31 cellular contexts compared by ENCODE assay signal in the genomic region with DNA sequence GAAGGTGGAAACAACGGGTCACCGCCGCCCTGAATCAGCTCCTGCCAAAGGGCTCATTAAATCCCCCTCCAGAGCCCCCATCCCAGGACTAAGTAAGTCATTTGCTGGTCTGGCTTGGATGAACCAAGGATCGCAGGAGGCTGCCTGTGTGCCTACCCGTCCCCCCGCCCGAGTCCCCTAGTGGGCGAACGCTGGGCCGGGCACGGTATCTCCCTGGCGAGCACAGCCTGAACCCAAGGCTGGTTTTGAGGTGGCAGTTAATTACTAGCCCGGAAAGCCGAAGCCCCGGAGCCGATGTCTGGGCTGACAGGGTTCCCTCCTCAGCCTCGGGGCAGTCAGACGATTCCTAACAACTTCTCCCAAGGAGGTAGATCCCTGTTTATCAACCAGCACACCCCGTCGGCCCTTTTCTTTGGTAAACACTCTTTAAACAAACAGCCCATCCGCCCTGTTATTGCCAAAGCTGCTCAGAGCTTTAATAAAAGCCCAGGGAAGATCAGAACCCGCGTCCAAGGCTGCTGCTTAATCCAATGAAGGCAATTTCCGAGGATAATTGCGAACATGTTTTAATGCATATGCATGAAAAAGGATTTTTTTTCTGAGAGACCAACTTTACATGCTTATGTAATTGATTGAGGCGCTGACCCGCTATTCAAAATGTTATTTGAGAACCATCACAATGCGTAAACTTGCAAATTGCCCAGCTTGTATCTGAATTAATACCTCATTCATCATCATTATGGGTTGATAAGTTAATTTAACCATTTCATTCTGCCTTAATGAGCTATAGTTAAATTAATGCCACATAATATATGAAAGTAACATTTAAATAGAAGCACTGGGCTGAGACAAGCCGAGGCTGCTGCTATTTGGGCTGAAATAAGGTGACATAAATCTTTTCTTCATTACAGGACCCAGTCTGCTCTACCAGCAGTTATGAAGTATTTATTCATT. TPM values are rescaled to one million over a fixed set of nuclear protein-coding genes. Genes with fewer than 3 reads are reported as not detected.
A peak's percentile ranks its signal among the peaks of the same experiment; 100 is the strongest.
DNase-seq lines count a peak whose midpoint lies in the region; ATAC-seq, FAIRE-seq and TF ChIP-seq lines count a peak whose summit lies in the region.
"Had no signal": no experiment of that assay in that cellular context is flagged by ENCODE, and none has a peak within 500 bp of the region (broad histone marks: within the 10 kb centered on the region; RNA-seq: fewer than 3 reads in every experiment).

No MANE protein-coding gene starts in this region.

- H3K79me2 ChIP-seq in HepG2 (ENCODE audit: insufficient read depth, low read length) = no peaks in the 10 kb centered on the region

- H3K4me1 ChIP-seq in HepG2 (ENCODE audit: insufficient read depth, low read length) = no peaks in the 10 kb centered on the region
- H3K4me1 ChIP-seq: BLaER1 treated with 17β-estradiol and CSF1 and Interleukin-3, amounts not matched to agents 10 nM and 100 nM; Caco-2; sigmoid colon had no signal

- H3K4me3 Mint-ChIP-seq in activated CD4-positive, alpha-beta T cell treated with anti-CD3 and anti-CD28 coated beads for 36 hours = no peak overlapping the region
- H3K4me3 Mint-ChIP-seq: activated naive CD8-positive, alpha-beta T cell treated with anti-CD3 and anti-CD28 coated beads for 36 hours; central memory CD8-positive, alpha-beta T cell; mesothelial cell of epicardium; natural killer cell; T-helper 2 cell treated with Interferon-gamma antibody and Interleukin-4, amounts not matched to agents 5 μg/mL and 100 μg/mL, for 36 hours had no signal

- no peak for TF ChIP-seq RAD21 in HepG2 (CRISPR knock-in tag; IDR thresholded peaks at IDR 0.05)

- H3K36me3 Mint-ChIP-seq in activated CD4-positive, alpha-beta T cell treated with anti-CD3 and anti-CD28 coated beads for 36 hours (ENCODE audit: low read depth) = no peaks in the 10 kb centered on the region
- H3K36me3 Mint-ChIP-seq: activated naive CD8-positive, alpha-beta T cell treated with anti-CD3 and anti-CD28 coated beads for 36 hours; mesothelial cell of epicardium had no signal

- FAIRE-seq in HepG2 (lab: Jason Lieb, UNC) = no peak

- ATAC-seq in HepG2 = peak; percentile 29; the same call in 2 of the 3 replicates
- ATAC-seq in activated CD4-positive, alpha-beta T cell treated with anti-CD3 and anti-CD28 coated beads for 36 hours = no peak
- ATAC-seq: heart right ventricle, natural killer cell, SK-N-SH treated with all-trans-retinoic acid at 6 μM for 48 hours had no signal

- H3K9me3 Mint-ChIP-seq in activated CD4-positive, alpha-beta T cell treated with anti-CD3 and anti-CD28 coated beads for 36 hours (ENCODE audit: low read depth) = peaks cover 9% of the 10 kb centered on the region
- H3K9me3 Mint-ChIP-seq: activated T-helper 2 cell treated with anti-CD3 and anti-CD28 coated beads, Interferon-gamma antibody, Interleukin-2, Interleukin-4, amounts not matched to agents 10 μg/mL and 5 μg/mL and 100 μg/mL, durations not matched to agents 14 hours and 24 hours and 36 hours; mesothelial cell of epicardium; T-helper 2 cell treated with Interferon-gamma antibody and Interleukin-4, amounts not matched to agents 5 μg/mL and 100 μg/mL, for 36 hours had no signal

- no peak overlapping the region for H3K27ac Mint-ChIP-seq in activated CD4-positive, alpha-beta T cell treated with anti-CD3 and anti-CD28 coated beads for 36 hours
- H3K27ac Mint-ChIP-seq: activated naive CD8-positive, alpha-beta T cell treated with anti-CD3 and anti-CD28 coated beads for 36 hours; activated T-helper 2 cell treated with anti-CD3 and anti-CD28 coated beads, Interferon-gamma antibody, Interleukin-2, Interleukin-4, amounts not matched to agents 10 μg/mL and 5 μg/mL and 100 μg/mL, durations not matched to agents 14 hours and 24 hours and 36 hours; mesothelial cell of epicardium; natural killer cell; T-helper 2 cell treated with Interferon-gamma antibody and Interleukin-4, amounts not matched to agents 5 μg/mL and 100 μg/mL, for 36 hours had no signal

- no peak overlapping the region for H3K27ac ChIP-seq in HepG2 (ENCODE audit: extremely low read length, insufficient read depth, low read length)
- H3K27ac ChIP-seq: BLaER1 treated with 17β-estradiol and CSF1 and Interleukin-3, amounts not matched to agents 10 nM and 100 nM; dorsolateral prefrontal cortex; GM23248; heart right ventricle; left ventricle myocardium inferior; RWPE1; sigmoid colon; WERI-Rb-1 had no signal

- TF ChIP-seq EP300 in HepG2 (IDR thresholded peaks at IDR 0.05; ENCODE audit: low read depth in 2 of 2, low read length in 2 of 2) (no peak), HepG2 (CRISPR knock-in tag; IDR thresholded peaks at IDR 0.05; ENCODE audit: borderline replicate concordance) (no peak)

- TF ChIP-seq CTCF in HepG2 (CRISPR knock-in tag; IDR thresholded peaks at IDR 0.05) = no peak

- peaks cover 5% of the 10 kb centered on the region for H3K4me1 Mint-ChIP-seq in activated CD4-positive, alpha-beta T cell treated with anti-CD3 and anti-CD28 coated beads for 36 hours

- peaks cover 75% of the 10 kb centered on the region for H3K27me3 Mint-ChIP-seq in activated CD4-positive, alpha-beta T cell treated with anti-CD3 and anti-CD28 coated beads for 36 hours

- 23% methylated on average over 16 of the region's 29 CpGs for WGBS in HepG2 (ENCODE audit: low lambda C conversion rate)

- H3K4me3 ChIP-seq in H7 (ENCODE audit: insufficient read depth, low read depth, low read length) (no peak overlapping the region), HepG2 (replicated peaks in 1 of 3; ENCODE audit: insufficient read depth in 1 of 3, low read depth in 2 of 3, low read length in 3 of 3) (no peak overlapping the region; a peak in 1 of 6 replicates)
- H3K4me3 ChIP-seq: BLaER1 treated with 17β-estradiol and CSF1 and Interleukin-3, amounts not matched to agents 10 nM and 100 nM; dorsolateral prefrontal cortex; GM23248; heart right ventricle; left ventricle myocardium inferior; sigmoid colon had no signal

- H3K9me3 ChIP-seq in HepG2 (ENCODE audit: low read length) = no peaks in the 10 kb centered on the region
- H3K9me3 ChIP-seq: Caco-2, left ventricle myocardium inferior, sigmoid colon had no signal

- peak; percentile 50 for DNase-seq in H7
- DNase-seq in NCI-H82 (lab: John Stamatoyannopoulos, UW) = peak; percentile 83
- no peak for DNase-seq in HepG2 (ENCODE audit: low spot score)
- DNase-seq in medulla oblongata (ENCODE audit: extremely low spot score) = no peak
- no peak for DNase-seq in activated effector memory CD4-positive, alpha-beta T cell treated with anti-CD3 and anti-CD28 coated beads, Interleukin-2, amount 50 U/mL, for 16 hours
- no peak for DNase-seq in activated CD4-positive, alpha-beta T cell treated with anti-CD3 and anti-CD28 coated beads for 36 hours
- DNase-seq: activated CD8-positive, alpha-beta memory T cell treated with anti-CD3 and anti-CD28 coated beads, Interleukin-2, amount 50 U/mL, for 4 hours; activated naive CD8-positive, alpha-beta T cell treated with anti-CD3 and anti-CD28 coated beads for 36 hours; Caco-2; dorsolateral prefrontal cortex; GM23248; heart right ventricle; left ventricle myocardium inferior; natural killer cell; NCI-H1092 treated with DMSO at 0.1 percent for 48 hours; sigmoid colon; stimulated activated CD4-positive, alpha-beta T cell treated with anti-CD3 and anti-CD28 coated beads, Interleukin-15, amount 100 ng/mL, for 24 hours; stimulated activated CD8-positive, alpha-beta memory T cell treated with anti-CD3 and anti-CD28 coated beads, Interleukin-4, amount 100 ng/mL, for 48 hours; WERI-Rb-1 had no signal

- no peak overlapping the region for H2AFZ ChIP-seq in HepG2 (ENCODE audit: low read length)
- H2AFZ ChIP-seq: GM23248 had no signal

- no peaks in the 10 kb centered on the region for H4K20me1 ChIP-seq in HepG2 (ENCODE audit: insufficient read depth, low read length)

- CTCF ChIA-PET in HepG2 (lab: Yijun Ruan, JAX; ENCODE audit: low intra/inter-chr PET ratio, low total read pairs) = no interaction called here
- CTCF ChIA-PET in activated CD4-positive, alpha-beta T cell treated with anti-CD3 and anti-CD28 coated beads for 36 hours (lab: Charles Lee) = interaction anchor here (0.8 to 1.6 kb wide), 3 partner anchors 23 to 59 kb away, joined by 4 read pairs; no protein-coding TSS in a partner anchor

- TF ChIP-seq POLR2A in HepG2 (IDR thresholded peaks at IDR 0.05; ENCODE audit: insufficient read depth in 1 of 2, low read depth in 2 of 2, low read length in 2 of 2) = no peak

- H3K27me3 ChIP-seq in H7 (ENCODE audit: control insufficient read depth, insufficient read depth, low read length) (peaks cover 100% of the 10 kb centered on the region), HepG2 (ENCODE audit: control insufficient read depth in 1 of 2, insufficient read depth in 2 of 2, low read length in 2 of 2) (peaks cover 13 to 91% of the 10 kb centered on the region in 2 experiments)

- in situ Hi-C loops in HepG2 (cut with HindIII; ENCODE audit: extremely low pct_ligation_motif_present, low pct_unique_long_range_greater_than_20kb) = no loop called here

- POLR2A ChIA-PET in HepG2 (lab: Yijun Ruan, JAX) = no interaction called here
- POLR2A ChIA-PET in activated CD4-positive, alpha-beta T cell treated with anti-CD3 and anti-CD28 coated beads for 36 hours (lab: Charles Lee) = interaction anchor here (0.6 kb wide), 1 partner anchor 49 kb away, joined by 3 read pairs; a partner anchor contains a TSS

- H3K9ac ChIP-seq in HepG2 (ENCODE audit: insufficient read depth, low read depth, low read length) = no peak overlapping the region
- H3K9ac ChIP-seq: BLaER1 treated with 17β-estradiol and CSF1 and Interleukin-3, amounts not matched to agents 10 nM and 100 nM; GM23248 had no signal

- no peak overlapping the region for H3K4me2 ChIP-seq in HepG2 (ENCODE audit: low read depth, low read length)
- H3K4me2 ChIP-seq: BLaER1 treated with 17β-estradiol and CSF1 and Interleukin-3, amounts not matched to agents 10 nM and 100 nM had no signal

- H3K36me3 ChIP-seq in H7 (replicated peaks; ENCODE audit: control insufficient read depth, insufficient read depth, low read length) (no peaks in the 10 kb centered on the region), HepG2 (replicated peaks in 1 of 2; ENCODE audit: control insufficient read depth in 1 of 2, insufficient read depth in 2 of 2, low read length in 2 of 2) (no peaks in the 10 kb centered on the region)
- H3K36me3 ChIP-seq: BLaER1 treated with 17β-estradiol and CSF1 and Interleukin-3, amounts not matched to agents 10 nM and 100 nM; heart right ventricle; left ventricle myocardium inferior; sigmoid colon; WERI-Rb-1 had no signal

- intact Hi-C loops in HepG2 (cut with micrococcal nuclease; ENCODE audit: unreplicated experiment) = no loop called here
- intact Hi-C loops in activated CD4-positive, alpha-beta T cell treated with anti-CD3 and anti-CD28 coated beads for 36 hours (cut with DNase I, micrococcal nuclease) = no loop called here

- no TSS peak for BruUV-seq in HepG2 (replicated peaks; lab: Mats Ljungman, UMichigan)

RNA-seq across cellular contexts. Expression of a gene that starts 10.5 kb away (rescaled TPM):
- total RNA-seq in H7 (2014; rRNA removed; shearing (Covaris generic)) = not detected in 2 replicates
- total RNA-seq in HepG2 (2016; rRNA removed; fragmentation: Illumina TruSeq; extraction: Trizol) = not detected in 2 replicates
- total RNA-seq in HepG2 (2016; cell fraction: cytosol; rRNA removed; fragmentation: Illumina TruSeq; extraction: Trizol; ENCODE audit: low read depth) = not detected in 2 replicates
- total RNA-seq in HepG2 (2016; cell fraction: insoluble cytoplasmic fraction; rRNA removed; fragmentation: Illumina TruSeq; extraction: Trizol) = not detected in 2 replicates
- not detected in 2 replicates for total RNA-seq in HepG2 (2016; cell fraction: membrane; rRNA removed; fragmentation: Illumina TruSeq; extraction: Trizol)
- not detected in 2 replicates for total RNA-seq in HepG2 (2016; cell fraction: nucleus; rRNA removed; fragmentation: Illumina TruSeq; extraction: Trizol)
- not detected in 2 replicates for polyA plus RNA-seq in HepG2 (2011; rRNA removed)
- not detected in 2 replicates for polyA plus RNA-seq in HepG2 (2011; cell fraction: cytosol; rRNA removed)
- polyA plus RNA-seq in HepG2 (2011; cell fraction: nucleus; rRNA removed) = not detected in 2 replicates
- polyA plus RNA-seq in HepG2 (2012) = not detected in 2 replicates
- not detected in 2 replicates for polyA plus RNA-seq in HepG2 (2016; cell fraction: cytosol; fragmentation: Illumina TruSeq; extraction: Trizol; ENCODE audit: low read depth)
- not detected in 2 replicates for polyA plus RNA-seq in HepG2 (2016; cell fraction: insoluble cytoplasmic fraction; fragmentation: Illumina TruSeq; extraction: Trizol; ENCODE audit: low read depth)
- not detected in 2 replicates for polyA plus RNA-seq in HepG2 (2016; cell fraction: membrane; fragmentation: Illumina TruSeq; extraction: Trizol; ENCODE audit: low read depth)
- polyA plus RNA-seq in HepG2 (2016; cell fraction: nucleus; fragmentation: Illumina TruSeq; extraction: Trizol; ENCODE audit: insufficient read depth, low read depth) = not detected in 2 replicates
- not detected in 2 replicates for polyA minus RNA-seq in HepG2 (2011; rRNA and poly(A)+ RNA removed; ENCODE audit: low replicate concordance)
- polyA minus RNA-seq in HepG2 (2011; cell fraction: cytosol; rRNA and poly(A)+ RNA removed) = not detected in 2 replicates
- polyA minus RNA-seq in HepG2 (2011; cell fraction: nucleus; rRNA and poly(A)+ RNA removed) = not detected in 2 replicates
- total RNA-seq in activated CD4-positive, alpha-beta T cell treated with anti-CD3 and anti-CD28 coated beads for 36 hours = not detected
- total RNA-seq: activated naive CD8-positive, alpha-beta T cell treated with anti-CD3 and anti-CD28 coated beads for 36 hours; activated T-helper 2 cell treated with anti-CD3 and anti-CD28 coated beads, Interferon-gamma antibody, Interleukin-2, Interleukin-4, amounts not matched to agents 10 μg/mL and 5 μg/mL and 100 μg/mL, durations not matched to agents 14 hours and 24 hours and 36 hours; Caco-2; epithelial cell of proximal tubule; fibroblast of villous mesenchyme; GM23248; heart right ventricle; left ventricle myocardium inferior; mesothelial cell of epicardium; natural killer cell; NCI-H460; ureter had no signal
- polyA plus RNA-seq: GM23248, heart right ventricle had no signal

RNA-seq across cellular contexts. Expression of a gene that starts 19.3 kb away (rescaled TPM):
- 0.07 TPM in 1 of 2 replicates, not detected in the other for total RNA-seq in H7 (2014; rRNA removed; shearing (Covaris generic))
- not detected in 2 replicates for total RNA-seq in HepG2 (2016; rRNA removed; fragmentation: Illumina TruSeq; extraction: Trizol)
- not detected in 2 replicates for total RNA-seq in HepG2 (2016; cell fraction: cytosol; rRNA removed; fragmentation: Illumina TruSeq; extraction: Trizol; ENCODE audit: low read depth)
- total RNA-seq in HepG2 (2016; cell fraction: insoluble cytoplasmic fraction; rRNA removed; fragmentation: Illumina TruSeq; extraction: Trizol) = not detected in 2 replicates
- total RNA-seq in HepG2 (2016; cell fraction: membrane; rRNA removed; fragmentation: Illumina TruSeq; extraction: Trizol) = not detected in 2 replicates
- not detected in 2 replicates for total RNA-seq in HepG2 (2016; cell fraction: nucleus; rRNA removed; fragmentation: Illumina TruSeq; extraction: Trizol)
- polyA plus RNA-seq in HepG2 (2011; rRNA removed) = not detected in 2 replicates
- polyA plus RNA-seq in HepG2 (2011; cell fraction: cytosol; rRNA removed) = not detected in 2 replicates
- polyA plus RNA-seq in HepG2 (2011; cell fraction: nucleus; rRNA removed) = not detected in 2 replicates
- not detected in 2 replicates for polyA plus RNA-seq in HepG2 (2012)
- polyA plus RNA-seq in HepG2 (2016; cell fraction: cytosol; fragmentation: Illumina TruSeq; extraction: Trizol; ENCODE audit: low read depth) = not detected in 2 replicates
- not detected in 2 replicates for polyA plus RNA-seq in HepG2 (2016; cell fraction: insoluble cytoplasmic fraction; fragmentation: Illumina TruSeq; extraction: Trizol; ENCODE audit: low read depth)
- not detected in 2 replicates for polyA plus RNA-seq in HepG2 (2016; cell fraction: membrane; fragmentation: Illumina TruSeq; extraction: Trizol; ENCODE audit: low read depth)
- not detected in 2 replicates for polyA plus RNA-seq in HepG2 (2016; cell fraction: nucleus; fragmentation: Illumina TruSeq; extraction: Trizol; ENCODE audit: insufficient read depth, low read depth)
- not detected in 2 replicates for polyA minus RNA-seq in HepG2 (2011; rRNA and poly(A)+ RNA removed; ENCODE audit: low replicate concordance)
- polyA minus RNA-seq in HepG2 (2011; cell fraction: cytosol; rRNA and poly(A)+ RNA removed) = not detected in 2 replicates
- not detected in 2 replicates for polyA minus RNA-seq in HepG2 (2011; cell fraction: nucleus; rRNA and poly(A)+ RNA removed)
- total RNA-seq in activated CD4-positive, alpha-beta T cell treated with anti-CD3 and anti-CD28 coated beads for 36 hours = not detected
- total RNA-seq: activated naive CD8-positive, alpha-beta T cell treated with anti-CD3 and anti-CD28 coated beads for 36 hours; activated T-helper 2 cell treated with anti-CD3 and anti-CD28 coated beads, Interferon-gamma antibody, Interleukin-2, Interleukin-4, amounts not matched to agents 10 μg/mL and 5 μg/mL and 100 μg/mL, durations not matched to agents 14 hours and 24 hours and 36 hours; Caco-2; dorsolateral prefrontal cortex; epithelial cell of proximal tubule; heart right ventricle; left ventricle myocardium inferior; natural killer cell; ureter had no signal
- polyA plus RNA-seq: heart right ventricle had no signal

RNA-seq across cellular contexts. Expression of a gene that starts 26.4 kb away (rescaled TPM):
- not detected in 2 replicates for total RNA-seq in H7 (2014; rRNA removed; shearing (Covaris generic))
- not detected in 2 replicates for total RNA-seq in HepG2 (2016; rRNA removed; fragmentation: Illumina TruSeq; extraction: Trizol)
- total RNA-seq in HepG2 (2016; cell fraction: cytosol; rRNA removed; fragmentation: Illumina TruSeq; extraction: Trizol; ENCODE audit: low read depth) = not detected in 2 replicates
- total RNA-seq in HepG2 (2016; cell fraction: insoluble cytoplasmic fraction; rRNA removed; fragmentation: Illumina TruSeq; extraction: Trizol) = not detected in 2 replicates
- not detected in 2 replicates for total RNA-seq in HepG2 (2016; cell fraction: membrane; rRNA removed; fragmentation: Illumina TruSeq; extraction: Trizol)
- total RNA-seq in HepG2 (2016; cell fraction: nucleus; rRNA removed; fragmentation: Illumina TruSeq; extraction: Trizol) = not detected in 2 replicates
- not detected in 2 replicates for polyA plus RNA-seq in HepG2 (2011; rRNA removed)
- polyA plus RNA-seq in HepG2 (2011; cell fraction: cytosol; rRNA removed) = not detected in 2 replicates
- polyA plus RNA-seq in HepG2 (2011; cell fraction: nucleus; rRNA removed) = not detected in 2 replicates
- polyA plus RNA-seq in HepG2 (2012) = not detected in 2 replicates
- polyA plus RNA-seq in HepG2 (2016; cell fraction: cytosol; fragmentation: Illumina TruSeq; extraction: Trizol; ENCODE audit: low read depth) = not detected in 2 replicates
- polyA plus RNA-seq in HepG2 (2016; cell fraction: insoluble cytoplasmic fraction; fragmentation: Illumina TruSeq; extraction: Trizol; ENCODE audit: low read depth) = not detected in 2 replicates
- not detected in 2 replicates for polyA plus RNA-seq in HepG2 (2016; cell fraction: membrane; fragmentation: Illumina TruSeq; extraction: Trizol; ENCODE audit: low read depth)
- polyA plus RNA-seq in HepG2 (2016; cell fraction: nucleus; fragmentation: Illumina TruSeq; extraction: Trizol; ENCODE audit: insufficient read depth, low read depth) = not detected in 2 replicates
- not detected in 2 replicates for polyA minus RNA-seq in HepG2 (2011; rRNA and poly(A)+ RNA removed; ENCODE audit: low replicate concordance)
- not detected in 2 replicates for polyA minus RNA-seq in HepG2 (2011; cell fraction: cytosol; rRNA and poly(A)+ RNA removed)
- not detected in 2 replicates for polyA minus RNA-seq in HepG2 (2011; cell fraction: nucleus; rRNA and poly(A)+ RNA removed)
- total RNA-seq in activated CD4-positive, alpha-beta T cell treated with anti-CD3 and anti-CD28 coated beads for 36 hours = not detected
- total RNA-seq: activated naive CD8-positive, alpha-beta T cell treated with anti-CD3 and anti-CD28 coated beads for 36 hours; activated T-helper 2 cell treated with anti-CD3 and anti-CD28 coated beads, Interferon-gamma antibody, Interleukin-2, Interleukin-4, amounts not matched to agents 10 μg/mL and 5 μg/mL and 100 μg/mL, durations not matched to agents 14 hours and 24 hours and 36 hours; Caco-2; dorsolateral prefrontal cortex; epithelial cell of proximal tubule; fibroblast of villous mesenchyme; heart right ventricle; left ventricle myocardium inferior; natural killer cell; subcutaneous adipose tissue; ureter had no signal
- polyA plus RNA-seq: heart right ventricle had no signal

RNA-seq across cellular contexts. Expression of a gene that starts 33.9 kb away (rescaled TPM):
- total RNA-seq in H7 (2014; rRNA removed; shearing (Covaris generic)) = 0.22 TPM in 1 of 2 replicates, not detected in the other
- total RNA-seq in HepG2 (2016; rRNA removed; fragmentation: Illumina TruSeq; extraction: Trizol) = not detected in 2 replicates
- not detected in 2 replicates for total RNA-seq in HepG2 (2016; cell fraction: cytosol; rRNA removed; fragmentation: Illumina TruSeq; extraction: Trizol; ENCODE audit: low read depth)
- not detected in 2 replicates for total RNA-seq in HepG2 (2016; cell fraction: insoluble cytoplasmic fraction; rRNA removed; fragmentation: Illumina TruSeq; extraction: Trizol)
- not detected in 2 replicates for total RNA-seq in HepG2 (2016; cell fraction: membrane; rRNA removed; fragmentation: Illumina TruSeq; extraction: Trizol)
- not detected in 2 replicates for total RNA-seq in HepG2 (2016; cell fraction: nucleus; rRNA removed; fragmentation: Illumina TruSeq; extraction: Trizol)
- polyA plus RNA-seq in HepG2 (2011; rRNA removed) = not detected in 2 replicates
- polyA plus RNA-seq in HepG2 (2011; cell fraction: cytosol; rRNA removed) = not detected in 2 replicates
- not detected in 2 replicates for polyA plus RNA-seq in HepG2 (2011; cell fraction: nucleus; rRNA removed)
- polyA plus RNA-seq in HepG2 (2012) = not detected in 2 replicates
- not detected in 2 replicates for polyA plus RNA-seq in HepG2 (2016; cell fraction: cytosol; fragmentation: Illumina TruSeq; extraction: Trizol; ENCODE audit: low read depth)
- polyA plus RNA-seq in HepG2 (2016; cell fraction: insoluble cytoplasmic fraction; fragmentation: Illumina TruSeq; extraction: Trizol; ENCODE audit: low read depth) = not detected in 2 replicates
- polyA plus RNA-seq in HepG2 (2016; cell fraction: membrane; fragmentation: Illumina TruSeq; extraction: Trizol; ENCODE audit: low read depth) = not detected in 2 replicates
- not detected in 2 replicates for polyA plus RNA-seq in HepG2 (2016; cell fraction: nucleus; fragmentation: Illumina TruSeq; extraction: Trizol; ENCODE audit: insufficient read depth, low read depth)
- polyA minus RNA-seq in HepG2 (2011; rRNA and poly(A)+ RNA removed; ENCODE audit: low replicate concordance) = 0.72 TPM in 1 of 2 replicates, not detected in the other
- not detected in 2 replicates for polyA minus RNA-seq in HepG2 (2011; cell fraction: cytosol; rRNA and poly(A)+ RNA removed)
- not detected in 2 replicates for polyA minus RNA-seq in HepG2 (2011; cell fraction: nucleus; rRNA and poly(A)+ RNA removed)
- not detected for total RNA-seq in activated CD4-positive, alpha-beta T cell treated with anti-CD3 and anti-CD28 coated beads for 36 hours
- total RNA-seq: activated naive CD8-positive, alpha-beta T cell treated with anti-CD3 and anti-CD28 coated beads for 36 hours; activated T-helper 2 cell treated with anti-CD3 and anti-CD28 coated beads, Interferon-gamma antibody, Interleukin-2, Interleukin-4, amounts not matched to agents 10 μg/mL and 5 μg/mL and 100 μg/mL, durations not matched to agents 14 hours and 24 hours and 36 hours; Caco-2; dorsolateral prefrontal cortex; heart right ventricle; left ventricle myocardium inferior; natural killer cell; NCI-H460; subcutaneous adipose tissue had no signal
- polyA plus RNA-seq: heart right ventricle had no signal

RNA-seq across cellular contexts. Expression of a gene that starts 43.4 kb away (rescaled TPM):
- total RNA-seq in H7 (2014; rRNA removed; shearing (Covaris generic)) = 0.03 TPM in 1 of 2 replicates, not detected in the other
- total RNA-seq in HepG2 (2016; rRNA removed; fragmentation: Illumina TruSeq; extraction: Trizol) = not detected in 2 replicates
- total RNA-seq in HepG2 (2016; cell fraction: cytosol; rRNA removed; fragmentation: Illumina TruSeq; extraction: Trizol; ENCODE audit: low read depth) = not detected in 2 replicates
- total RNA-seq in HepG2 (2016; cell fraction: insoluble cytoplasmic fraction; rRNA removed; fragmentation: Illumina TruSeq; extraction: Trizol) = not detected in 2 replicates
- not detected in 2 replicates for total RNA-seq in HepG2 (2016; cell fraction: membrane; rRNA removed; fragmentation: Illumina TruSeq; extraction: Trizol)
- total RNA-seq in HepG2 (2016; cell fraction: nucleus; rRNA removed; fragmentation: Illumina TruSeq; extraction: Trizol) = not detected in 2 replicates
- polyA plus RNA-seq in HepG2 (2011; rRNA removed) = not detected in 2 replicates
- polyA plus RNA-seq in HepG2 (2011; cell fraction: cytosol; rRNA removed) = not detected in 2 replicates
- not detected in 2 replicates for polyA plus RNA-seq in HepG2 (2011; cell fraction: nucleus; rRNA removed)
- polyA plus RNA-seq in HepG2 (2012) = not detected in 2 replicates
- polyA plus RNA-seq in HepG2 (2016; cell fraction: cytosol; fragmentation: Illumina TruSeq; extraction: Trizol; ENCODE audit: low read depth) = not detected in 2 replicates
- polyA plus RNA-seq in HepG2 (2016; cell fraction: insoluble cytoplasmic fraction; fragmentation: Illumina TruSeq; extraction: Trizol; ENCODE audit: low read depth) = not detected in 2 replicates
- polyA plus RNA-seq in HepG2 (2016; cell fraction: membrane; fragmentation: Illumina TruSeq; extraction: Trizol; ENCODE audit: low read depth) = not detected in 2 replicates
- polyA plus RNA-seq in HepG2 (2016; cell fraction: nucleus; fragmentation: Illumina TruSeq; extraction: Trizol; ENCODE audit: insufficient read depth, low read depth) = not detected in 2 replicates
- not detected in 2 replicates for polyA minus RNA-seq in HepG2 (2011; rRNA and poly(A)+ RNA removed; ENCODE audit: low replicate concordance)
- not detected in 2 replicates for polyA minus RNA-seq in HepG2 (2011; cell fraction: cytosol; rRNA and poly(A)+ RNA removed)
- polyA minus RNA-seq in HepG2 (2011; cell fraction: nucleus; rRNA and poly(A)+ RNA removed) = not detected in 2 replicates
- not detected for total RNA-seq in activated CD4-positive, alpha-beta T cell treated with anti-CD3 and anti-CD28 coated beads for 36 hours
- total RNA-seq: activated naive CD8-positive, alpha-beta T cell treated with anti-CD3 and anti-CD28 coated beads for 36 hours; activated T-helper 2 cell treated with anti-CD3 and anti-CD28 coated beads, Interferon-gamma antibody, Interleukin-2, Interleukin-4, amounts not matched to agents 10 μg/mL and 5 μg/mL and 100 μg/mL, durations not matched to agents 14 hours and 24 hours and 36 hours; Caco-2; heart right ventricle; left ventricle myocardium inferior; natural killer cell had no signal
- polyA plus RNA-seq: heart right ventricle had no signal

Comparison
In these comparisons a context has a peak if more than half of its experiments do, and no peak if none do; other contexts are left out.
1. DNase-seq: peak in H7 (single experiment) and NCI-H82 (single experiment); none in HepG2 (single experiment), medulla oblongata (single experiment), activated effector memory CD4-positive, alpha-beta T cell treated with anti-CD3 and anti-CD28 coated beads, Interleukin-2, amount 50 U/mL, for 16 hours (single experiment) and activated CD4-positive, alpha-beta T cell treated with anti-CD3 and anti-CD28 coated beads for 36 hours (single experiment).